12 cellular contexts compared by ENCODE assay signal in the genomic region with DNA sequence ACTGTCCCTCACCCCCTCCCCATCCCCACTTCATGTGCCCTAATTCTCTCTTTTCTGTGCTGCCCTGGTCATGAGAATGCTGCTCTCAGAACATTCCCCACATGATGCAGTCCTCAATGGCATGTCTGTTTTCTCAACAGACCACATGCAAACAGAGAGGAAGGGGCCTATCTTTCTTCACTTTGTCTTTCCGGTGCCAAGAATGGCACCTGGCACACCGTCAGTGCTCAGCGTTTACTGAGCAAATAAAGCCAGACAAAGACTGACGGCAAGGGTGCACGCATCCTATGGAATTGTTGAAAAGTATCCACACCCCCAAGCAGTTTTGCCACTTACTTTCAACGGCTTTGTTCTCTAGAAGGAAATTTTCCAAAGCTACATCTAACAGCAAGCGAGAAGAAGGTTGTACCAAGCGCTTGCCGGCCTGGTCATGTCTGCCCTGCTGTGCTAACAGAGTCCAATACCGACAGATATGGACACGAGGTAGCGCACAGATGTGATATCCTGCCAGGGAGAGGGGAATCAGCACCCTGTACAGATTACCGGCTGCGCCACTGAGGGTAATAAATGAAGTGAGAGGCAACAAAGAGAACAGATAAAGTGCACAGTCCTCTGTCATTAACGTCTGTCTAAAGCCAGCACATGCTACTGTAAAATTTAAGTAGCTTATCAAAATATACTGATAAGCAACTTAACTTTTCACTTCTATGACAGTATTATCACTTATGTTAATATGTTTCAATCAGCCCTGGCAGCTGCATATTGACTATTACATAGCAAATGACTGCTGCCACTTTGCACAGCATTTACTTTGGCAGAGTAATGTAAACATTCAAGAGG.
DNase-seq lines count a peak whose midpoint lies in the region; ATAC-seq and TF ChIP-seq lines count a peak whose summit lies in the region.
"Had no signal": no experiment of that assay in that cellular context is flagged by ENCODE, and none has a peak within 500 bp of the region (broad histone marks: within the 10 kb centered on the region; RNA-seq: fewer than 3 reads in every experiment).

No MANE protein-coding gene starts in this region.

- no peaks in the 10 kb centered on the region for H3K27me3 Mint-ChIP-seq in T-cell

- H4K8ac ChIP-seq in mesenchymal stem cell (ENCODE audit: low read length), result peak overlapping the region; percentile 59

- H3K9ac ChIP-seq in mesenchymal stem cell (ENCODE audit: low read length), result no peak overlapping the region

- CTCF ChIA-PET in T-cell (lab: Charles Lee) (no interaction called here), A673 (lab: Charles Lee) (no interaction called here)

- no peak for TF ChIP-seq CTCF in A673 (conservative IDR thresholded peaks at IDR 0.05; ENCODE audit: low read depth, low read length)

- in situ Hi-C loops in SK-MEL-5 (cut with HindIII; ENCODE audit: low pct_unique_long_range_greater_than_20kb, low sequenced_read_pairs), result no loop called here

- POLR2A ChIA-PET in T-cell (lab: Charles Lee) (no interaction called here), A673 (lab: Charles Lee; ENCODE audit: low non-redundant PET) (interaction anchor here (0.5 kb wide), 1 partner anchor 1543 kb away, joined by 3 read pairs; no protein-coding TSS in a partner anchor)

- peaks cover 58% of the 10 kb centered on the region for H3K36me3 Mint-ChIP-seq in T-cell
- H3K36me3 Mint-ChIP-seq in activated naive CD4-positive, alpha-beta T cell treated with anti-CD3 and anti-CD28 coated beads, Interleukin-2, amount 50 U/mL, for 72 hours, result peaks cover 32 to 40% of the 10 kb centered on the region in 2 donors

- peak overlapping the region in 1 of 2 experiments; percentile 58 for H3K14ac ChIP-seq in mesenchymal stem cell (ENCODE audit: low read length in 2 of 2)

- H2BK12ac ChIP-seq in mesenchymal stem cell (ENCODE audit: low read length in 2 of 2), result peak overlapping the region in 1 of 2 experiments; percentile 7

- H2BK120ac ChIP-seq in mesenchymal stem cell (ENCODE audit: low read depth, low read length), result no peak overlapping the region

- H3K36me3 ChIP-seq in mesenchymal stem cell (ENCODE audit: control insufficient read depth in 1 of 2, insufficient read depth in 2 of 2, low read depth in 1 of 2, low read length in 2 of 2), result peaks cover 10% of the 10 kb centered on the region in 2 experiments
- H3K36me3 ChIP-seq in A673 (ENCODE audit: insufficient read depth, low read length, poor library complexity, severe bottlenecking), result no peaks in the 10 kb centered on the region

- H3K4me1 ChIP-seq in mesenchymal stem cell (ENCODE audit: control insufficient read depth, insufficient read depth, low read depth, low read length), result peaks cover 2% of the 10 kb centered on the region
- no peaks in the 10 kb centered on the region for H3K4me1 ChIP-seq in A673 (ENCODE audit: insufficient read depth, low read length, poor library complexity, severe bottlenecking)

- peaks cover 5% of the 10 kb centered on the region for H3K79me1 ChIP-seq in mesenchymal stem cell (replicated peaks; ENCODE audit: low read length, poor library complexity, severe bottlenecking)

- peak overlapping the region in 1 of 2 experiments; percentile 24 for H3K4ac ChIP-seq in mesenchymal stem cell (ENCODE audit: low read depth in 1 of 2, low read length in 2 of 2)

- H3K9me3 ChIP-seq in mesenchymal stem cell (ENCODE audit: control insufficient read depth, low read length) (peaks cover 4% of the 10 kb centered on the region), A673 (ENCODE audit: low read depth, low read length, poor library complexity, severe bottlenecking) (no peaks in the 10 kb centered on the region)

- H2AK5ac ChIP-seq in mesenchymal stem cell (ENCODE audit: low read length, severe bottlenecking), result no peak overlapping the region

- H3K4me3 ChIP-seq in mesenchymal stem cell (ENCODE audit: insufficient read depth in 1 of 2, low read depth in 1 of 2, low read length in 2 of 2) (no peak overlapping the region), A673 (ENCODE audit: low read depth, low read length, poor library complexity, severe bottlenecking) (no peak overlapping the region)

- H3K27me3 ChIP-seq in mesenchymal stem cell (ENCODE audit: control insufficient read depth in 1 of 2, insufficient read depth in 1 of 2, low read length in 2 of 2) (no peaks in the 10 kb centered on the region), A673 (replicated peaks; ENCODE audit: insufficient read depth, low read depth, low read length, poor library complexity) (no peaks in the 10 kb centered on the region)

- ATAC-seq in T-cell (replicated peaks in 1 of 4), result no peak
- ATAC-seq in activated naive CD4-positive, alpha-beta T cell treated with anti-CD3 and anti-CD28 coated beads, Interleukin-2, amount 50 U/mL, for 72 hours, result no peak

- H2BK5ac ChIP-seq in mesenchymal stem cell (ENCODE audit: low read depth, low read length, poor library complexity, severe bottlenecking), result no peak overlapping the region

- no peak overlapping the region for H3K23ac ChIP-seq in mesenchymal stem cell (ENCODE audit: low read length in 2 of 2)

- H2AFZ ChIP-seq in mesenchymal stem cell (ENCODE audit: low read depth, low read length), result no peak overlapping the region

- DNase-seq in D341Med (ENCODE audit: low spot score), result peak; percentile 71
- peak; percentile 55 for DNase-seq in NCI-H1436 treated with DMSO at 0.1 percent for 48 hours (lab: John Stamatoyannopoulos, UW)
- peak; percentile 73 for DNase-seq in SK-MEL-5 (ENCODE audit: low read depth, low spot score)
- no peak for DNase-seq in mesenchymal stem cell
- DNase-seq in T-cell, result no peak
- DNase-seq in activated naive CD4-positive, alpha-beta T cell treated with anti-CD3 and anti-CD28 coated beads, Interleukin-2, amount 50 U/mL, for 72 hours (ENCODE audit: low spot score in 2 of 2), result no peak
- no peak for DNase-seq in A673 (ENCODE audit: low spot score)
- DNase-seq in superior temporal gyrus (ENCODE audit: extremely low spot score), result no peak
- DNase-seq: DND-41; effector CD8-positive, alpha-beta T cell; NK-92 treated with Interleukin-12 subunit alpha and Interleukin-12 subunit beta, amount 100 ng/mL, for 24 hours; nucleus accumbens had no signal

- H3K4me2 ChIP-seq in mesenchymal stem cell (ENCODE audit: low read length, poor library complexity, severe bottlenecking), result no peak overlapping the region

- H4K91ac ChIP-seq in mesenchymal stem cell (ENCODE audit: low read length), result no peak overlapping the region

- H3K4me1 Mint-ChIP-seq in T-cell, result peaks cover 10 to 22% (median 16%) of the 10 kb centered on the region in 3 donors

- H3K18ac ChIP-seq in mesenchymal stem cell (ENCODE audit: low read depth in 1 of 2, low read length in 2 of 2), result peak overlapping the region; percentile 28 to 35

- H3K9me3 Mint-ChIP-seq in T-cell, result peaks cover under 1 to 15% (median 10%) of the 10 kb centered on the region in 3 donors
- H3K9me3 Mint-ChIP-seq in activated naive CD4-positive, alpha-beta T cell treated with anti-CD3 and anti-CD28 coated beads, Interleukin-2, amount 50 U/mL, for 72 hours, result peaks cover 12 to 19% of the 10 kb centered on the region in 2 donors

- no TSS peak for BruUV-seq in A673 (replicated peaks; lab: Mats Ljungman, UMichigan)

- H3K27ac Mint-ChIP-seq in T-cell, result no peak overlapping the region
- H3K27ac Mint-ChIP-seq in activated naive CD4-positive, alpha-beta T cell treated with anti-CD3 and anti-CD28 coated beads, Interleukin-2, amount 50 U/mL, for 72 hours, result no peak overlapping the region

- H3K27ac ChIP-seq in mesenchymal stem cell (ENCODE audit: low read length, poor library complexity, severe bottlenecking) (no peak overlapping the region), A673 (ENCODE audit: low read depth, low read length, poor library complexity, severe bottlenecking) (no peak overlapping the region)

- no peak overlapping the region for H2BK15ac ChIP-seq in mesenchymal stem cell (ENCODE audit: low read depth, poor library complexity, severe bottlenecking)

- H3K4me3 Mint-ChIP-seq in T-cell, result no peak overlapping the region

- WGBS in mesenchymal stem cell, result 78% methylated on average over 13 of the region's 15 CpGs

- intact Hi-C loops in A673 (cut with micrococcal nuclease; ENCODE audit: unreplicated experiment), result no loop called here

Comparison
In these comparisons a context has a peak if more than half of its experiments do, and no peak if none do; other contexts are left out.
1. DNase-seq: peak in D341Med (single experiment), NCI-H1436 treated with DMSO at 0.1 percent for 48 hours (single experiment) and SK-MEL-5 (single experiment); none in mesenchymal stem cell (single experiment), T-cell (0 of 34), activated naive CD4-positive, alpha-beta T cell treated with anti-CD3 and anti-CD28 coated beads, Interleukin-2, amount 50 U/mL, for 72 hours (0 of 2), A673 (single experiment) and superior temporal gyrus (single experiment).